1 cellular context compared by ENCODE assay signal in the genomic region with DNA sequence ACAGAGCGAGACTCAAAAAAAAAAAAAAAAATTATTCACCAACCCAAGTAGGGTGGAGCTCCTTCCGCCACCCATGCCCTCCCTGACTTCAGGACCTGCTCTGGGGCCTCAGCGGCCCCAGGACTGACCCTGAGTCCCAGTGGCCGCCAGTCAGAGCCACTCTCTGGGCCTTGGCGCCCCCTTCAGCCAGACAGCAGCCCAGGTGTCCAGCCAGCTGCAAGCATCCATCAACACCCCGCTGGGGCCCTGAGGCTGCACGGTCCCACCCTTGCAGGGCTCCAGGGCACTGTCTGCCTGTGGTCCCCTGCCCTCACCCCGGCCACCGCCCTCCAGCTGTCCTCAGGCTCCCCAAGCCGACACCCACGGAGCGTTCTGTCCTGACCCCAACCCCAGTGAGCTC.
TF ChIP-seq lines count a peak whose summit lies in the region.

No MANE protein-coding gene starts in this region.

TF ChIP-seq in SK-N-SH treated with all-trans-retinoic acid at 6 μM for 48 hours, 23 proteins besides CTCF, POLR2A, EP300 and RAD21 (continued from another document):
- TF ChIP-seq, protein P1, sequence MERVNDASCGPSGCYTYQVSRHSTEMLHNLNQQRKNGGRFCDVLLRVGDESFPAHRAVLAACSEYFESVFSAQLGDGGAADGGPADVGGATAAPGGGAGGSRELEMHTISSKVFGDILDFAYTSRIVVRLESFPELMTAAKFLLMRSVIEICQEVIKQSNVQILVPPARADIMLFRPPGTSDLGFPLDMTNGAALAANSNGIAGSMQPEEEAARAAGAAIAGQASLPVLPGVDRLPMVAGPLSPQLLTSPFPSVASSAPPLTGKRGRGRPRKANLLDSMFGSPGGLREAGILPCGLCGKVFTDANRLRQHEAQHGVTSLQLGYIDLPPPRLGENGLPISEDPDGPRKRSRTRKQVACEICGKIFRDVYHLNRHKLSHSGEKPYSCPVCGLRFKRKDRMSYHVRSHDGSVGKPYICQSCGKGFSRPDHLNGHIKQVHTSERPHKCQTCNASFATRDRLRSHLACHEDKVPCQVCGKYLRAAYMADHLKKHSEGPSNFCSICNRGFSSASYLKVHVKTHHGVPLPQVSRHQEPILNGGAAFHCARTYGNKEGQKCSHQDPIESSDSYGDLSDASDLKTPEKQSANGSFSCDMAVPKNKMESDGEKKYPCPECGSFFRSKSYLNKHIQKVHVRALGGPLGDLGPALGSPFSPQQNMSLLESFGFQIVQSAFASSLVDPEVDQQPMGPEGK (CRISPR knock-in tag; IDR thresholded peaks at IDR 0.05; ENCODE audit: borderline replicate concordance), result no peak
- TF ChIP-seq BACH2 (CRISPR knock-in tag; IDR thresholded peaks at IDR 0.05; ENCODE audit: borderline replicate concordance) (no peak), ZNF565 (CRISPR knock-in tag; conservative IDR thresholded peaks at IDR 0.05; ENCODE audit: low read depth) (no peak), PPARA (CRISPR knock-in tag; IDR thresholded peaks at IDR 0.05; ENCODE audit: borderline replicate concordance) (no peak)
- TF ChIP-seq, protein P2, sequence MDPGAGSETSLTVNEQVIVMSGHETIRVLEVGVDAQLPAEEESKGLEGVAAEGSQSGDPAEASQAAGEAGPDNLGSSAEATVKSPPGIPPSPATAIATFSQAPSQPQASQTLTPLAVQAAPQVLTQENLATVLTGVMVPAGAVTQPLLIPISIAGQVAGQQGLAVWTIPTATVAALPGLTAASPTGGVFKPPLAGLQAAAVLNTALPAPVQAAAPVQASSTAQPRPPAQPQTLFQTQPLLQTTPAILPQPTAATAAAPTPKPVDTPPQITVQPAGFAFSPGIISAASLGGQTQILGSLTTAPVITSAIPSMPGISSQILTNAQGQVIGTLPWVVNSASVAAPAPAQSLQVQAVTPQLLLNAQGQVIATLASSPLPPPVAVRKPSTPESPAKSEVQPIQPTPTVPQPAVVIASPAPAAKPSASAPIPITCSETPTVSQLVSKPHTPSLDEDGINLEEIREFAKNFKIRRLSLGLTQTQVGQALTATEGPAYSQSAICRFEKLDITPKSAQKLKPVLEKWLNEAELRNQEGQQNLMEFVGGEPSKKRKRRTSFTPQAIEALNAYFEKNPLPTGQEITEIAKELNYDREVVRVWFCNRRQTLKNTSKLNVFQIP (CRISPR knock-in tag; IDR thresholded peaks at IDR 0.05; ENCODE audit: borderline replicate concordance, low read depth), result no peak
- TF ChIP-seq, protein P3, sequence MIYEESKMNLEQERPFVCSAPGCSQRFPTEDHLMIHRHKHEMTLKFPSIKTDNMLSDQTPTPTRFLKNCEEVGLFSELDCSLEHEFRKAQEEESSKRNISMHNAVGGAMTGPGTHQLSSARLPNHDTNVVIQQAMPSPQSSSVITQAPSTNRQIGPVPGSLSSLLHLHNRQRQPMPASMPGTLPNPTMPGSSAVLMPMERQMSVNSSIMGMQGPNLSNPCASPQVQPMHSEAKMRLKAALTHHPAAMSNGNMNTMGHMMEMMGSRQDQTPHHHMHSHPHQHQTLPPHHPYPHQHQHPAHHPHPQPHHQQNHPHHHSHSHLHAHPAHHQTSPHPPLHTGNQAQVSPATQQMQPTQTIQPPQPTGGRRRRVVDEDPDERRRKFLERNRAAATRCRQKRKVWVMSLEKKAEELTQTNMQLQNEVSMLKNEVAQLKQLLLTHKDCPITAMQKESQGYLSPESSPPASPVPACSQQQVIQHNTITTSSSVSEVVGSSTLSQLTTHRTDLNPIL (CRISPR knock-in tag; IDR thresholded peaks at IDR 0.05; ENCODE audit: low read depth), result no peak
